In the genomic region with DNA sequence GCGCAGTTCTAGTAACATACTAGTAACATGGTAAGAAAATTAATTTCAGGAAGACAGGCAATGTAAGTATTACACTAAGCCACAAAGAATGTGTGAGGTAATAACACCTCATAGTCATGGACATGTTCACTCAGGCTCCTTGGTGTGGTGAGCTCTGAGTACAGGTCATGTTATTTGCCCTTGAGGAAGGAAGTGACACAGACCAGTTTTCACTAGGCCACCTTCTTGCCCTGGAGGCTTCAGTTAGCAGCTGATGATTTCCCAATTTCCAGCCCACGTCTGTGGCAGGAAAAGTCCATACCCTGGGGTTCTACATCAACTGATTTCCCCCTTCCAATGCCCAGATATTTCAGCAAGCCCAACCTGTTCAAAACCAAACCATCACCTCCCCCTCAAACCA, we compare ENCODE assay signal across 9 cellular contexts. TPM values are rescaled to one million over a fixed set of nuclear protein-coding genes. Genes with fewer than 3 reads are reported as not detected.
DNase-seq lines count a peak whose midpoint lies in the region; ATAC-seq lines count a peak whose summit lies in the region.
"Had no signal": no experiment of that assay in that cellular context is flagged by ENCODE, and none has a peak within 500 bp of the region (broad histone marks: within the 10 kb centered on the region; RNA-seq: fewer than 3 reads in every experiment).

No MANE protein-coding gene starts in this region.

- ATAC-seq in Right ventricle myocardium inferior (peak; percentile 24), left lobe of liver (peak; percentile 14)
- peak; percentile 70 for ATAC-seq in activated naive CD8-positive, alpha-beta T cell treated with anti-CD3 and anti-CD28 coated beads, Interleukin-2, amount 50 U/mL, for 24 hours

- H3K4me3 ChIP-seq in H7 (ENCODE audit: insufficient read depth, low read depth, low read length), result no peak overlapping the region

- DNase-seq in Right ventricle myocardium inferior (ENCODE audit: missing footprints) (no peak), cardiac septum (ENCODE audit: low spot score) (no peak), left lobe of liver (ENCODE audit: low spot score) (no peak), NCI-H510A treated with DMSO at 0.1 percent for 48 hours (lab: John Stamatoyannopoulos, UW) (no peak), H7 (no peak), immature natural killer cell (no peak)
- DNase-seq in activated naive CD8-positive, alpha-beta T cell treated with anti-CD3 and anti-CD28 coated beads, Interleukin-2, amount 50 U/mL, for 24 hours, result no peak
- DNase-seq in stimulated activated CD4-positive, alpha-beta T cell treated with anti-CD3 and anti-CD28 coated beads, Interleukin-4, amount 100 ng/mL, for 1 hour, result no peak

- H3K4me3 Mint-ChIP-seq in activated naive CD8-positive, alpha-beta T cell treated with anti-CD3 and anti-CD28 coated beads, Interleukin-2, amount 50 U/mL, for 24 hours, result no peak overlapping the region
- no peak overlapping the region for H3K4me3 Mint-ChIP-seq in immature natural killer cell

- H3K36me3 ChIP-seq in H7 (replicated peaks; ENCODE audit: control insufficient read depth, insufficient read depth, low read length), result no peaks in the 10 kb centered on the region

- H3K27me3 ChIP-seq in H7 (ENCODE audit: control insufficient read depth, insufficient read depth, low read length), result no peaks in the 10 kb centered on the region

- no peaks in the 10 kb centered on the region for H3K9me3 Mint-ChIP-seq in activated naive CD8-positive, alpha-beta T cell treated with anti-CD3 and anti-CD28 coated beads, Interleukin-2, amount 50 U/mL, for 24 hours
- no peaks in the 10 kb centered on the region for H3K9me3 Mint-ChIP-seq in immature natural killer cell

- peaks cover 8% of the 10 kb centered on the region for H3K4me1 Mint-ChIP-seq in activated naive CD8-positive, alpha-beta T cell treated with anti-CD3 and anti-CD28 coated beads, Interleukin-2, amount 50 U/mL, for 24 hours
- H3K4me1 Mint-ChIP-seq in immature natural killer cell, result no peaks in the 10 kb centered on the region

- intact Hi-C loops in Right ventricle myocardium inferior (cut with DNase I), result no loop called here
- intact Hi-C loops in cardiac septum (cut with DNase I), result loop anchor here (1.0 kb wide), 1 partner anchor 118 kb away; a partner anchor contains a TSS

- H3K27me3 Mint-ChIP-seq in activated naive CD8-positive, alpha-beta T cell treated with anti-CD3 and anti-CD28 coated beads, Interleukin-2, amount 50 U/mL, for 24 hours, result no peaks in the 10 kb centered on the region
- H3K27me3 Mint-ChIP-seq in immature natural killer cell (ENCODE audit: low read depth in 3 of 3), result peaks cover 1 to 5% (median 3%) of the 10 kb centered on the region in 3 donors

- no peaks in the 10 kb centered on the region for H3K36me3 Mint-ChIP-seq in activated naive CD8-positive, alpha-beta T cell treated with anti-CD3 and anti-CD28 coated beads, Interleukin-2, amount 50 U/mL, for 24 hours (ENCODE audit: low read depth)
- no peaks in the 10 kb centered on the region for H3K36me3 Mint-ChIP-seq in immature natural killer cell

- no peak overlapping the region for H3K27ac Mint-ChIP-seq in activated naive CD8-positive, alpha-beta T cell treated with anti-CD3 and anti-CD28 coated beads, Interleukin-2, amount 50 U/mL, for 24 hours
- no peak overlapping the region for H3K27ac Mint-ChIP-seq in immature natural killer cell

RNA-seq across cellular contexts. Expression of a gene that starts 6.7 kb away (rescaled TPM):
- total RNA-seq in Right ventricle myocardium inferior (112 TPM), cardiac septum (76.4 TPM), left lobe of liver (11.2 TPM)
- 72.0 and 72.2 TPM in 2 replicates for total RNA-seq in H7 (2014; rRNA removed; shearing (Covaris generic))
- 10 to 100 TPM; 18.8 to 23.6 (median 20.7) TPM for polyA plus RNA-seq in immature natural killer cell

RNA-seq across cellular contexts. Expression of a gene that starts 6.7 kb away (rescaled TPM):
- total RNA-seq in Right ventricle myocardium inferior (0.32 TPM), cardiac septum (not detected), left lobe of liver (not detected)
- 0.07 TPM in 1 of 2 replicates, not detected in the other for total RNA-seq in H7 (2014; rRNA removed; shearing (Covaris generic))
- polyA plus RNA-seq in immature natural killer cell, result not detected
- total RNA-seq: myocyte had no signal

Comparison
In these comparisons a context has a peak if more than half of its experiments do, and no peak if none do; other contexts are left out.
1. ATAC-seq: peak in every context shown above with its lines; median percentile 70 in activated naive CD8-positive, alpha-beta T cell treated with anti-CD3 and anti-CD28 coated beads, Interleukin-2, amount 50 U/mL, for 24 hours; 24 in Right ventricle myocardium inferior; 14 in left lobe of liver.